10 cellular contexts compared by ENCODE assay signal in the genomic region with DNA sequence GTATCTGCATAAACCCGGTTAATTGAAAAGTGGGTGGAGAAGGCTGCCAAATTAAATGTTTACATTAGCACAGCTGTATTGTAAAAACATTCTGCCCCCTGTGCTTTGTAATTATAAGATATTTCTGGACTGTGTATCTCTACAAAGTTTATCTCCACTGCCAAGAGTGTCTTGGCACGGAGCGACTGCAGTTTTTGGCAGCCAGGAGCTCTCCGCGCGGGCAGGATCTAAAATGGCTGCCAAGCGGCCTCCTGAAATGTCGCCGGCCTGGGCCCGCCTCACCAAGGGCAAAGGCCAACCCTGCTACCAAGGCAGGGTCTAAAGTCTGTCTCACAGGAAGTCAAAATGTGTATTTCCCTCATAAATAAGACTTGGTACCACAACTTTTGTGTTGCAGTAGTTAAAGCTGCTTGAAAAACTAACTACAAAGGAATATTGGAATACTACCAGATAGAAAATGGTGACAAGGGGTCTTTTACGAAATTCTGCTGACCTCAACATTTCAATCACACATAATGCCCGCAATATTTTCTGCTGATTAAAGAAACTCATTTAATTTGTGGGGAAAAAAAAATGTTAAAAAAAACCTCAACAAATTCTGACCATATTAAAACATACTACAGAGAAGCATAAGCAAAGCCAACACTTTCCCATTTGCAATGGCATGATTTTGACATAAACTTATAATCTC.
DNase-seq lines count a peak whose midpoint lies in the region; ATAC-seq and TF ChIP-seq lines count a peak whose summit lies in the region.
"Had no signal": no experiment of that assay in that cellular context is flagged by ENCODE, and none has a peak within 500 bp of the region (broad histone marks: within the 10 kb centered on the region; RNA-seq: fewer than 3 reads in every experiment).

No MANE protein-coding gene starts in this region.

- no peak overlapping the region for H3K27ac Mint-ChIP-seq in T-cell

- in situ Hi-C loops in ACHN (cut with HindIII; ENCODE audit: low pct_ligation_motif_present, low pct_unique_long_range_greater_than_20kb, low sequenced_read_pairs) = no loop called here

- no peak for TF ChIP-seq CTCF in VCaP (conservative IDR thresholded peaks at IDR 0.05)

- CTCF ChIA-PET in T-cell (lab: Charles Lee) = no interaction called here

- H3K4me1 Mint-ChIP-seq in T-cell = no peaks in the 10 kb centered on the region
- H3K4me1 Mint-ChIP-seq: central memory CD8-positive, alpha-beta T cell had no signal

- peak; percentile 37 for DNase-seq in AG20443 (ENCODE audit: low spot score)
- DNase-seq in head of caudate nucleus = peak in 41 of 42 donors; percentile 20 to 84 (median 60)
- peak; percentile 25 for DNase-seq in occipital lobe (lab: John Stamatoyannopoulos, UW)
- DNase-seq in ACHN = no peak
- no peak for DNase-seq in stimulated activated naive CD4-positive, alpha-beta T cell (lab: John Stamatoyannopoulos, UW)
- no peak for DNase-seq in T-cell
- no peak for DNase-seq in islet precursor cell

- H3K4me3 Mint-ChIP-seq in T-cell = no peak overlapping the region
- H3K4me3 Mint-ChIP-seq: central memory CD8-positive, alpha-beta T cell had no signal

- ATAC-seq in T-cell (replicated peaks in 1 of 4) = no peak

- intact Hi-C loops in head of caudate nucleus (cut with DNase I) = no loop called here

- peaks cover 3 to 4% of the 10 kb centered on the region in 2 donors for H3K27me3 Mint-ChIP-seq in T-cell
- H3K27me3 Mint-ChIP-seq: central memory CD8-positive, alpha-beta T cell had no signal

- peaks cover 0 to 10% (median 0%) of the 10 kb centered on the region in 3 donors for H3K9me3 Mint-ChIP-seq in T-cell

- no peaks in the 10 kb centered on the region for H3K36me3 Mint-ChIP-seq in T-cell

- H3K27ac ChIP-seq in VCaP = peak overlapping the region; percentile 91
- H3K27ac ChIP-seq: neutrophil had no signal

- POLR2A ChIA-PET in T-cell (lab: Charles Lee) = no interaction called here

Comparison
In these comparisons a context has a peak if more than half of its experiments do, and no peak if none do; other contexts are left out.
1. DNase-seq: peak in AG20443 (single experiment), head of caudate nucleus (41 of 42) and occipital lobe (single experiment); none in ACHN (single experiment), stimulated activated naive CD4-positive, alpha-beta T cell (0 of 6), T-cell (0 of 34) and islet precursor cell (single experiment).